ENCODE assay signal across 15 cellular contexts in the genomic region with DNA sequence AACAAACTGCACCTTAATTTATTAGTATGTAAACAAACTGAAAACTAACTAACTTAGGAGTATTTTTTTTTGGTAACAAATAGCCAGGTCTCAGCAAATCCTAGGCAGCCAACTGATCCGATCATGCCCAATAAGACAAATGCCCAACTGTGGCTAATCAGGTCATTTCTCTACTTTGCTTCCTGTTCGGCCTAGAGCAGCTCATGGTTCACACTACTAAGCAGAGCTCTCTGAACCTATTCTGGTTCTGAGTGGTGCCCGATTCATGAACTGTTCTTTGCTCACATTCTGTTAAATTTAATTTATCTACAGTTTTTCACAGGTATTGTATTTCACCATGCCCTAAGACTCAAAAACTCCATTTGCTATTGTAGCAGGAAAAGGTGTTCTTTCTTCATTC. TPM values are rescaled to one million over a fixed set of nuclear protein-coding genes. Genes with fewer than 3 reads are reported as not detected.
"Had no signal": no experiment of that assay in that cellular context is flagged by ENCODE, and none has a peak within 500 bp of the region (broad histone marks: within the 10 kb centered on the region; RNA-seq: fewer than 3 reads in every experiment).

No MANE protein-coding gene starts in this region.

- H3K36me3 ChIP-seq: lower lobe of right lung, sigmoid colon, transverse colon, vagina had no signal

- DNase-seq: activated CD4-positive, alpha-beta T cell treated with anti-CD3 and anti-CD28 coated beads, Interleukin-2, amount 50 U/mL, for 4 hours; activated CD4-positive, CD25-positive, alpha-beta regulatory T cell treated with anti-CD3 and anti-CD28 coated beads, Interleukin-2, amount 50 U/mL, for 72 hours; activated naive CD4-positive, alpha-beta T cell treated with Interleukin-2 at 50 U/mL for 16 hours; foreskin melanocyte; lower lobe of right lung; posterior cingulate gyrus; sigmoid colon; stimulated activated naive CD4-positive, alpha-beta T cell treated with Interleukin-2 at 50 U/mL for 16 hours; transverse colon had no signal

- H3K9me3 Mint-ChIP-seq: nephron; T-helper 1 cell treated with Interleukin-12 subunit alpha and Interleukin-12 subunit beta and Interleukin-4 antibody, amounts not matched to agents 30 μg/mL and 1 μg/mL, for 36 hours had no signal

- H3K9me3 ChIP-seq: lower lobe of right lung, sigmoid colon, transverse colon, vagina had no signal

- H3K4me1 ChIP-seq: lower lobe of right lung, sigmoid colon, transverse colon, vagina had no signal

- H3K27me3 ChIP-seq: sigmoid colon, transverse colon, vagina had no signal

- H3K27ac Mint-ChIP-seq: T-helper 1 cell treated with Interleukin-12 subunit alpha and Interleukin-12 subunit beta and Interleukin-4 antibody, amounts not matched to agents 30 μg/mL and 1 μg/mL, for 36 hours had no signal

- H3K27ac ChIP-seq: epithelial cell of prostate, lower lobe of right lung, sigmoid colon, transverse colon, vagina, VCaP had no signal

- H3K4me3 Mint-ChIP-seq: nephron; T-helper 1 cell treated with Interleukin-12 subunit alpha and Interleukin-12 subunit beta and Interleukin-4 antibody, amounts not matched to agents 30 μg/mL and 1 μg/mL, for 36 hours had no signal

- ATAC-seq: lower lobe of right lung had no signal

- H3K4me3 ChIP-seq: lower lobe of right lung, sigmoid colon, transverse colon, vagina had no signal

RNA-seq across cellular contexts. Expression of a gene that starts 55.1 kb away (rescaled TPM):
- total RNA-seq: activated CD8-positive, alpha-beta memory T cell treated with anti-CD3 and anti-CD28 coated beads for 36 hours had no signal
